ENCODE assay signal across 26 cellular contexts in genomic region chr20:1146957-1147356, GRCh38. TPM values are rescaled to one million over a fixed set of nuclear protein-coding genes. Genes with fewer than 3 reads are reported as not detected.
DNase-seq lines count a peak whose midpoint lies in the region; ATAC-seq, FAIRE-seq and TF ChIP-seq lines count a peak whose summit lies in the region.
"Had no signal": no experiment of that assay in that cellular context is flagged by ENCODE, and none has a peak within 500 bp of the region (broad histone marks: within the 10 kb centered on the region; RNA-seq: fewer than 3 reads in every experiment).

No MANE protein-coding gene starts in this region.

- 99% methylated on average over 5 of the region's 5 CpGs for WGBS in HepG2 (ENCODE audit: low lambda C conversion rate)
- WGBS in right lobe of liver (ENCODE audit: insufficient coverage, low coverage, low lambda C conversion rate, missing lambda C conversion rate): 93% methylated on average over 3 of the region's 5 CpGs
- WGBS in K562 (ENCODE audit: insufficient coverage, low coverage, missing lambda C conversion rate): 42% methylated on average over 5 of the region's 5 CpGs
- WGBS in trophoblast cell (ENCODE audit: extremely low coverage, insufficient coverage, insufficient read length): no CpG with 5 or more reads among the region's 5 CpGs

- no peak overlapping the region for H2BK120ac ChIP-seq in trophoblast cell (ENCODE audit: insufficient read depth, low read length, poor library complexity)

- H4K20me1 ChIP-seq in HepG2 (ENCODE audit: insufficient read depth, low read length) (0 out of 2 replicates have a peak, but pooled peaks cover under 1% of the 10 kb centered on the region), K562 (replicated peaks; ENCODE audit: control insufficient read depth, insufficient read depth, low read length) (no peaks in the 10 kb centered on the region)

- H4K91ac ChIP-seq in trophoblast cell (ENCODE audit: low read depth, low read length): no peak overlapping the region

- H3K79me1 ChIP-seq in trophoblast cell (ENCODE audit: low read length): no peaks in the 10 kb centered on the region

- H2BK5ac ChIP-seq in trophoblast cell (ENCODE audit: low read depth, low read length, poor library complexity): no peak overlapping the region

- H3K27ac Mint-ChIP-seq in activated CD4-positive, alpha-beta T cell treated with anti-CD3 and anti-CD28 coated beads, Interleukin-2, amount 10 ng/mL, durations not matched to agents 24 days and 14 days: no peak overlapping the region
- H3K27ac Mint-ChIP-seq: B cell; CD4-positive, alpha-beta T cell had no signal

- H3K27ac ChIP-seq in HepG2 (ENCODE audit: extremely low read length, insufficient read depth, low read length) (no peak overlapping the region), right lobe of liver (no peak overlapping the region), K562 (ENCODE audit: extremely low read depth, low read depth, low read length) (no peak overlapping the region), trophoblast cell (ENCODE audit: low read depth, low read length) (no peak overlapping the region)
- H3K27ac ChIP-seq: 22Rv1, BLaER1, C4-2B, GM23248 had no signal

- CTCF ChIA-PET in HepG2 (lab: Yijun Ruan, JAX; ENCODE audit: low intra/inter-chr PET ratio, low total read pairs): no interaction called here
- CTCF ChIA-PET in K562 (lab: Yijun Ruan, JAX; ENCODE audit: low intra/inter-chr PET ratio): no interaction called here

- H3K36me3 ChIP-seq in HepG2 (replicated peaks in 1 of 2; ENCODE audit: control insufficient read depth in 1 of 2, insufficient read depth in 2 of 2, low read length in 2 of 2) (peaks cover 43 to 72% of the 10 kb centered on the region in 2 experiments), right lobe of liver (peaks cover 0 to 16% (median 8%) of the 10 kb centered on the region in 4 donors), K562 (ENCODE audit: control insufficient read depth, insufficient read depth, low read length) (peaks cover 55% of the 10 kb centered on the region), trophoblast cell (ENCODE audit: control insufficient read depth in 1 of 2, insufficient read depth in 2 of 2, low read length in 2 of 2) (peaks cover 14 to 26% of the 10 kb centered on the region in 2 experiments)

- H3K23ac ChIP-seq in trophoblast cell (ENCODE audit: low read length): no peak overlapping the region

- H3K18ac ChIP-seq in trophoblast cell (ENCODE audit: low read length): no peak overlapping the region

- H3K4me2 ChIP-seq in HepG2 (ENCODE audit: low read depth, low read length): no peak overlapping the region
- H3K4me2 ChIP-seq in K562 (ENCODE audit: insufficient read depth, low read length): no peak overlapping the region
- no peak overlapping the region for H3K4me2 ChIP-seq in trophoblast cell (ENCODE audit: low read length)
- H3K4me2 ChIP-seq: BLaER1 had no signal

- no TSS peak for BruUV-seq in HepG2 (replicated peaks; lab: Mats Ljungman, UMichigan)
- no TSS peak for BruUV-seq in K562 (replicated peaks; lab: Mats Ljungman, UMichigan)

- H4K8ac ChIP-seq in trophoblast cell (ENCODE audit: low read depth, low read length): no peak overlapping the region

- H3K14ac ChIP-seq in trophoblast cell (ENCODE audit: low read length): no peak overlapping the region

- TF ChIP-seq POLR2A in HepG2 (IDR thresholded peaks at IDR 0.05; ENCODE audit: insufficient read depth in 1 of 2, low read depth in 2 of 2, low read length in 2 of 2) (no peak), right lobe of liver (IDR thresholded peaks at IDR 0.05) (no peak), K562 (conservative IDR thresholded peaks at IDR 0.05) (no peak)

- H2AK5ac ChIP-seq in trophoblast cell (ENCODE audit: low read length): no peak overlapping the region

- DNase-seq in activated CD4-positive, alpha-beta T cell treated with anti-CD3 and anti-CD28 coated beads, Interleukin-2, amount 10 ng/mL, durations not matched to agents 24 days and 14 days: peak; percentile 13
- no peak for DNase-seq in activated CD4-positive, alpha-beta T cell treated with anti-CD3 and anti-CD28 coated beads for 1 hour
- DNase-seq in HepG2 (ENCODE audit: low spot score): no peak
- no peak for DNase-seq in right lobe of liver
- DNase-seq in K562 (ENCODE audit: extremely low read depth in 1 of 4, low spot score in 3 of 4): peak in 1 of 4 experiments; percentile 3
- no peak for DNase-seq in trophoblast cell
- no peak for DNase-seq in NCI-H1105 treated with DMSO at 0.1 percent for 48 hours (lab: John Stamatoyannopoulos, UW)
- no peak for DNase-seq in DMS53 treated with DMSO at 0.1 percent for 48 hours (lab: John Stamatoyannopoulos, UW; ENCODE audit: unreplicated experiment)
- DNase-seq: Calu3; CD4-positive, alpha-beta T cell; COR-L47; DMS53; DND-41; GM23248; H7; HCEC 1CT had no signal

- TF ChIP-seq CTCF in HepG2 (CRISPR knock-in tag; IDR thresholded peaks at IDR 0.05) (no peak), right lobe of liver (IDR thresholded peaks at IDR 0.05) (no peak), K562 (IDR thresholded peaks at IDR 0.05 in 2 of 3, conservative IDR thresholded peaks at IDR 0.05 in 1 of 3; ENCODE audit: insufficient read depth in 2 of 3, low read depth in 1 of 3, low read length in 3 of 3) (no peak)

- H3K9me3 Mint-ChIP-seq in activated CD4-positive, alpha-beta T cell treated with anti-CD3 and anti-CD28 coated beads, Interleukin-2, amount 10 ng/mL, durations not matched to agents 24 days and 14 days: no peaks in the 10 kb centered on the region
- H3K9me3 Mint-ChIP-seq: CD4-positive, alpha-beta T cell had no signal

- H4K12ac ChIP-seq in trophoblast cell (ENCODE audit: low read depth, low read length): no peak overlapping the region

- H3K4me3 Mint-ChIP-seq in activated CD4-positive, alpha-beta T cell treated with anti-CD3 and anti-CD28 coated beads, Interleukin-2, amount 10 ng/mL, durations not matched to agents 24 days and 14 days: no peak overlapping the region
- H3K4me3 Mint-ChIP-seq: B cell; CD4-positive, alpha-beta T cell had no signal

- H3K4me1 ChIP-seq in HepG2 (ENCODE audit: insufficient read depth, low read length) (peaks cover 11% of the 10 kb centered on the region), right lobe of liver (peaks cover 0 to 7% (median 3%) of the 10 kb centered on the region in 4 donors), K562 (replicated peaks in 1 of 2; ENCODE audit: control insufficient read depth in 2 of 2, insufficient read depth in 2 of 2, low read length in 2 of 2) (no peaks in the 10 kb centered on the region), trophoblast cell (ENCODE audit: control insufficient read depth in 1 of 2, insufficient read depth in 2 of 2, low read length in 2 of 2) (no peaks in the 10 kb centered on the region)

- H3K36me3 Mint-ChIP-seq in activated CD4-positive, alpha-beta T cell treated with anti-CD3 and anti-CD28 coated beads, Interleukin-2, amount 10 ng/mL, durations not matched to agents 24 days and 14 days (ENCODE audit: low read depth): peaks cover 65% of the 10 kb centered on the region

- H3K27me3 ChIP-seq in HepG2 (ENCODE audit: control insufficient read depth in 1 of 2, insufficient read depth in 2 of 2, low read length in 2 of 2) (no peaks in the 10 kb centered on the region), right lobe of liver (no peaks in the 10 kb centered on the region), K562 (ENCODE audit: control insufficient read depth in 2 of 2, insufficient read depth in 2 of 2, low read length in 2 of 2) (no peaks in the 10 kb centered on the region), trophoblast cell (ENCODE audit: insufficient read depth, low read length) (no peaks in the 10 kb centered on the region)
- H3K27me3 ChIP-seq: BLaER1 had no signal

- in situ Hi-C loops in HepG2 (cut with HindIII; ENCODE audit: extremely low pct_ligation_motif_present, low pct_unique_long_range_greater_than_20kb): no loop called here
- in situ Hi-C loops in K562 (cut with MboI): no loop called here

- no peaks in the 10 kb centered on the region for H3K9me3 ChIP-seq in HepG2 (ENCODE audit: low read length)
- no peaks in the 10 kb centered on the region for H3K9me3 ChIP-seq in right lobe of liver
- H3K9me3 ChIP-seq in K562 (replicated peaks; ENCODE audit: control insufficient read depth, insufficient read depth, low read depth, low read length): no peaks in the 10 kb centered on the region
- peaks cover 3% of the 10 kb centered on the region for H3K9me3 ChIP-seq in trophoblast cell (ENCODE audit: insufficient read depth, low read depth, low read length)
- H3K9me3 ChIP-seq: BLaER1 had no signal

- H2AFZ ChIP-seq in HepG2 (ENCODE audit: low read length): no peak overlapping the region
- no peak overlapping the region for H2AFZ ChIP-seq in K562 (ENCODE audit: low read depth, low read length)
- no peak overlapping the region for H2AFZ ChIP-seq in trophoblast cell (ENCODE audit: insufficient read depth, low read length, poor library complexity)
- H2AFZ ChIP-seq: GM23248 had no signal

- no peaks in the 10 kb centered on the region for H3K27me3 Mint-ChIP-seq in activated CD4-positive, alpha-beta T cell treated with anti-CD3 and anti-CD28 coated beads, Interleukin-2, amount 10 ng/mL, durations not matched to agents 24 days and 14 days
- H3K27me3 Mint-ChIP-seq: B cell; CD4-positive, alpha-beta T cell had no signal

- H3K9me1 ChIP-seq in K562 (ENCODE audit: control insufficient read depth, insufficient read depth, low read length): no peaks in the 10 kb centered on the region

- FAIRE-seq in HepG2 (lab: Jason Lieb, UNC) (no peak), K562 (lab: Jason Lieb, UNC) (no peak)
- FAIRE-seq: A204.1, G401.6, GM12892, GM19239, H1 had no signal

- TF ChIP-seq RAD21 in HepG2 (CRISPR knock-in tag; IDR thresholded peaks at IDR 0.05) (no peak), K562 (CRISPR knock-in tag; conservative IDR thresholded peaks at IDR 0.05 in 1 of 2, IDR thresholded peaks at IDR 0.05 in 1 of 2) (no peak)

- no peak overlapping the region for H2BK12ac ChIP-seq in trophoblast cell (ENCODE audit: low read length)

- POLR2A ChIA-PET in HepG2 (lab: Yijun Ruan, JAX): no interaction called here
- POLR2A ChIA-PET in K562 (lab: Yijun Ruan, JAX): interaction anchor here (1.2 kb wide), 2 partner anchors 8 to 14 kb away, joined by 3 to 5 read pairs; no protein-coding TSS in a partner anchor

- H3K4ac ChIP-seq in trophoblast cell (ENCODE audit: low read depth, low read length): no peak overlapping the region

- intact Hi-C loops in activated CD4-positive, alpha-beta T cell treated with anti-CD3 and anti-CD28 coated beads, Interleukin-2, amount 10 ng/mL, durations not matched to agents 24 days and 14 days (cut with micrococcal nuclease): no loop called here
- intact Hi-C loops in HepG2 (cut with micrococcal nuclease; ENCODE audit: unreplicated experiment): no loop called here
- intact Hi-C loops in right lobe of liver (cut with DNase I): no loop called here
- intact Hi-C loops in K562 (cut with micrococcal nuclease): no loop called here

- H3K4me3 ChIP-seq in HepG2 (replicated peaks in 1 of 3; ENCODE audit: insufficient read depth in 1 of 3, low read depth in 2 of 3, low read length in 3 of 3): no peak overlapping the region
- H3K4me3 ChIP-seq in right lobe of liver: no peak overlapping the region
- no peak overlapping the region for H3K4me3 ChIP-seq in K562
- H3K4me3 ChIP-seq in trophoblast cell (ENCODE audit: low read depth, low read length): no peak overlapping the region
- H3K4me3 ChIP-seq: BLaER1, GM23248 had no signal

- no peaks in the 10 kb centered on the region for H3K79me2 ChIP-seq in HepG2 (ENCODE audit: insufficient read depth, low read length)
- no peaks in the 10 kb centered on the region; the same call in 2 of the 3 replicates for H3K79me2 ChIP-seq in K562 (ENCODE audit: control insufficient read depth, insufficient read depth, low read length)
- H3K79me2 ChIP-seq in trophoblast cell (ENCODE audit: control insufficient read depth, insufficient read depth, low read length, poor library complexity): no peaks in the 10 kb centered on the region

- ATAC-seq in HepG2 (no peak), right lobe of liver (no peak), K562 (no peak)

- H3K9ac ChIP-seq in HepG2 (ENCODE audit: insufficient read depth, low read depth, low read length) (no peak overlapping the region), K562 (ENCODE audit: insufficient read depth in 1 of 2, low read depth in 2 of 2, low read length in 2 of 2) (no peak overlapping the region), trophoblast cell (ENCODE audit: low read length) (peak overlapping the region; percentile 4)
- H3K9ac ChIP-seq: BLaER1, GM23248 had no signal

- TF ChIP-seq EP300 in HepG2 (IDR thresholded peaks at IDR 0.05; ENCODE audit: low read depth in 2 of 2, low read length in 2 of 2) (no peak), HepG2 (CRISPR knock-in tag; IDR thresholded peaks at IDR 0.05; ENCODE audit: borderline replicate concordance) (no peak), K562 (IDR thresholded peaks at IDR 0.05; ENCODE audit: low read length) (no peak)

- H3K4me1 Mint-ChIP-seq in activated CD4-positive, alpha-beta T cell treated with anti-CD3 and anti-CD28 coated beads, Interleukin-2, amount 10 ng/mL, durations not matched to agents 24 days and 14 days: peaks cover 10% of the 10 kb centered on the region

RNA-seq across cellular contexts. Expression of gene PSMF1, which starts 28.6 kb away (rescaled TPM):
- 168 and 172 TPM in 2 replicates for total RNA-seq in activated CD4-positive, alpha-beta T cell treated with anti-CD3 and anti-CD28 coated beads, Interleukin-2, amount 10 ng/mL, durations not matched to agents 24 days and 14 days
- total RNA-seq in HepG2 (2016; rRNA removed; fragmentation: Illumina TruSeq; extraction: Trizol): 86.0 and 113 TPM in 2 replicates
- total RNA-seq in HepG2 (2016; cell fraction: cytosol; rRNA removed; fragmentation: Illumina TruSeq; extraction: Trizol; ENCODE audit: low read depth): 19.7 and 25.4 TPM in 2 replicates
- 84.7 and 89.7 TPM in 2 replicates for total RNA-seq in HepG2 (2016; cell fraction: insoluble cytoplasmic fraction; rRNA removed; fragmentation: Illumina TruSeq; extraction: Trizol)
- 45.7 and 47.8 TPM in 2 replicates for total RNA-seq in HepG2 (2016; cell fraction: membrane; rRNA removed; fragmentation: Illumina TruSeq; extraction: Trizol)
- 55.8 and 66.5 TPM in 2 replicates for total RNA-seq in HepG2 (2016; cell fraction: nucleus; rRNA removed; fragmentation: Illumina TruSeq; extraction: Trizol)
- 82.5 and 90.6 TPM in 2 replicates for polyA plus RNA-seq in HepG2 (2011; rRNA removed)
- polyA plus RNA-seq in HepG2 (2011; cell fraction: cytosol; rRNA removed): 129 and 230 TPM in 2 replicates
- 130 and 163 TPM in 2 replicates for polyA plus RNA-seq in HepG2 (2011; cell fraction: nucleus; rRNA removed)
- 209 and 270 TPM in 2 replicates for polyA plus RNA-seq in HepG2 (2012)
- polyA plus RNA-seq in HepG2 (2016; cell fraction: cytosol; fragmentation: Illumina TruSeq; extraction: Trizol; ENCODE audit: low read depth): 182 and 186 TPM in 2 replicates
- polyA plus RNA-seq in HepG2 (2016; cell fraction: insoluble cytoplasmic fraction; fragmentation: Illumina TruSeq; extraction: Trizol; ENCODE audit: low read depth): 230 and 306 TPM in 2 replicates
- 158 and 165 TPM in 2 replicates for polyA plus RNA-seq in HepG2 (2016; cell fraction: membrane; fragmentation: Illumina TruSeq; extraction: Trizol; ENCODE audit: low read depth)
- 135 and 140 TPM in 2 replicates for polyA plus RNA-seq in HepG2 (2016; cell fraction: nucleus; fragmentation: Illumina TruSeq; extraction: Trizol; ENCODE audit: insufficient read depth, low read depth)
- polyA minus RNA-seq in HepG2 (2011; rRNA and poly(A)+ RNA removed; ENCODE audit: low replicate concordance): 31.0 and 97.3 TPM in 2 replicates
- polyA minus RNA-seq in HepG2 (2011; cell fraction: cytosol; rRNA and poly(A)+ RNA removed): 90.7 and 92.5 TPM in 2 replicates
- 67.6 and 70.3 TPM in 2 replicates for polyA minus RNA-seq in HepG2 (2011; cell fraction: nucleus; rRNA and poly(A)+ RNA removed)
- total RNA-seq in right lobe of liver: 100 to 1,000 TPM in 5 of 6 experiments, 10 to 100 TPM in 1; 82.5 to 260 (median 116) TPM
- 34.5 and 43.5 TPM in 2 replicates for total RNA-seq in K562 (2011; cell fraction: chromatin; rRNA removed; ENCODE audit: low replicate concordance)
- total RNA-seq in K562 (2011; cell fraction: nucleolus; rRNA removed): 10.7 and 12.6 TPM in 2 replicates
- total RNA-seq in K562 (2011; cell fraction: nucleoplasm; rRNA removed): 16.1 and 23.6 TPM in 2 replicates
- total RNA-seq in K562 (2014; rRNA removed): 17.9 and 26.5 TPM in 2 replicates
- 34.1 and 35.8 TPM in 2 replicates for total RNA-seq in K562 (2014; rRNA removed; fragmentation: Illumina TruSeq; extraction: Trizol)
- total RNA-seq in K562 (2015; rRNA removed; fragmentation: Illumina TruSeq; extraction: Trizol): 29.4 and 33.8 TPM in 2 replicates
- 136 and 138 TPM in 2 replicates for total RNA-seq in K562 (2021)
- 33.2 and 77.8 TPM in 2 replicates for polyA plus RNA-seq in K562 (2011; rRNA removed)
- 60.7 and 112 TPM in 2 replicates for polyA plus RNA-seq in K562 (2011; cell fraction: cytosol; rRNA removed)
- 39.7 and 54.7 TPM in 2 replicates for polyA plus RNA-seq in K562 (2011; cell fraction: nucleus; rRNA removed)
- 102 and 110 TPM in 2 replicates for polyA plus RNA-seq in K562 (2012)
- 126 and 192 TPM in 2 replicates for polyA plus RNA-seq in K562 (2014; fragmentation: Illumina TruSeq; extraction: Trizol)
- polyA plus RNA-seq in K562 (2014; fragmentation: Nextera tagmentation; extraction: Ambion mirVana): 10 to 100 TPM in 1 of 2 experiments, 1 to 10 TPM in 1; 8.5 to 21.3 TPM
- polyA plus RNA-seq in K562 (2014; rRNA removed): 18.0 and 20.6 TPM in 2 replicates
- polyA minus RNA-seq in K562 (2011; rRNA and poly(A)+ RNA removed): 45.5 and 84.9 TPM in 2 replicates
- polyA minus RNA-seq in K562 (2011; cell fraction: cytosol; rRNA and poly(A)+ RNA removed): 30.9 and 37.4 TPM in 2 replicates
- 11.4 and 23.4 TPM in 2 replicates for polyA minus RNA-seq in K562 (2011; cell fraction: nucleus; rRNA and poly(A)+ RNA removed)
- polyA plus RNA-seq in trophoblast cell (2013): 65.6 and 67.1 TPM in 2 replicates

RNA-seq across cellular contexts. Expression of gene TMEM74B, which starts 37.8 kb away (rescaled TPM):
- total RNA-seq in activated CD4-positive, alpha-beta T cell treated with anti-CD3 and anti-CD28 coated beads, Interleukin-2, amount 10 ng/mL, durations not matched to agents 24 days and 14 days: 1.6 and 1.9 TPM in 2 replicates
- total RNA-seq in HepG2 (2016; rRNA removed; fragmentation: Illumina TruSeq; extraction: Trizol): 2.9 and 4.7 TPM in 2 replicates
- 3.3 and 3.9 TPM in 2 replicates for total RNA-seq in HepG2 (2016; cell fraction: cytosol; rRNA removed; fragmentation: Illumina TruSeq; extraction: Trizol; ENCODE audit: low read depth)
- 2.5 and 4.3 TPM in 2 replicates for total RNA-seq in HepG2 (2016; cell fraction: insoluble cytoplasmic fraction; rRNA removed; fragmentation: Illumina TruSeq; extraction: Trizol)
- total RNA-seq in HepG2 (2016; cell fraction: membrane; rRNA removed; fragmentation: Illumina TruSeq; extraction: Trizol): 4.5 and 5.1 TPM in 2 replicates
- 3.5 and 6.3 TPM in 2 replicates for total RNA-seq in HepG2 (2016; cell fraction: nucleus; rRNA removed; fragmentation: Illumina TruSeq; extraction: Trizol)
- 18.4 and 25.0 TPM in 2 replicates for polyA plus RNA-seq in HepG2 (2011; rRNA removed)
- polyA plus RNA-seq in HepG2 (2011; cell fraction: cytosol; rRNA removed): 10.2 and 16.1 TPM in 2 replicates
- 136 and 155 TPM in 2 replicates for polyA plus RNA-seq in HepG2 (2011; cell fraction: nucleus; rRNA removed)
- 12.7 and 14.7 TPM in 2 replicates for polyA plus RNA-seq in HepG2 (2012)
- 3.3 and 4.2 TPM in 2 replicates for polyA plus RNA-seq in HepG2 (2016; cell fraction: cytosol; fragmentation: Illumina TruSeq; extraction: Trizol; ENCODE audit: low read depth)
- polyA plus RNA-seq in HepG2 (2016; cell fraction: insoluble cytoplasmic fraction; fragmentation: Illumina TruSeq; extraction: Trizol; ENCODE audit: low read depth): 2.6 and 2.9 TPM in 2 replicates
- 4.2 and 5.6 TPM in 2 replicates for polyA plus RNA-seq in HepG2 (2016; cell fraction: membrane; fragmentation: Illumina TruSeq; extraction: Trizol; ENCODE audit: low read depth)
- polyA plus RNA-seq in HepG2 (2016; cell fraction: nucleus; fragmentation: Illumina TruSeq; extraction: Trizol; ENCODE audit: insufficient read depth, low read depth): 11.6 and 13.1 TPM in 2 replicates
- polyA minus RNA-seq in HepG2 (2011; rRNA and poly(A)+ RNA removed; ENCODE audit: low replicate concordance): 11.3 TPM in 1 of 2 replicates, not detected in the other
- 5.0 and 6.8 TPM in 2 replicates for polyA minus RNA-seq in HepG2 (2011; cell fraction: cytosol; rRNA and poly(A)+ RNA removed)
- polyA minus RNA-seq in HepG2 (2011; cell fraction: nucleus; rRNA and poly(A)+ RNA removed): 12.4 and 13.4 TPM in 2 replicates
- total RNA-seq in right lobe of liver: 1 to 10 TPM in 4 of 6 experiments, under 1 TPM in 2; 0.37 to 2.8 (median 1.8) TPM
- total RNA-seq in K562 (2011; cell fraction: chromatin; rRNA removed; ENCODE audit: low replicate concordance): 44.7 and 63.1 TPM in 2 replicates
- 47.8 and 49.7 TPM in 2 replicates for total RNA-seq in K562 (2011; cell fraction: nucleolus; rRNA removed)
- 53.6 and 55.5 TPM in 2 replicates for total RNA-seq in K562 (2011; cell fraction: nucleoplasm; rRNA removed)
- 14.9 and 18.4 TPM in 2 replicates for total RNA-seq in K562 (2014; rRNA removed)
- 3.9 and 5.0 TPM in 2 replicates for total RNA-seq in K562 (2014; rRNA removed; fragmentation: Illumina TruSeq; extraction: Trizol)
- 6.7 and 7.5 TPM in 2 replicates for total RNA-seq in K562 (2015; rRNA removed; fragmentation: Illumina TruSeq; extraction: Trizol)
- 18.3 and 18.5 TPM in 2 replicates for total RNA-seq in K562 (2021)
- polyA plus RNA-seq in K562 (2011; rRNA removed): 11.2 and 25.4 TPM in 2 replicates
- polyA plus RNA-seq in K562 (2011; cell fraction: cytosol; rRNA removed): 18.2 and 21.2 TPM in 2 replicates
- polyA plus RNA-seq in K562 (2011; cell fraction: nucleus; rRNA removed): 170 and 177 TPM in 2 replicates
- 19.4 and 33.2 TPM in 2 replicates for polyA plus RNA-seq in K562 (2012)
- polyA plus RNA-seq in K562 (2014; fragmentation: Illumina TruSeq; extraction: Trizol): 7.5 and 8.3 TPM in 2 replicates
- 1 to 10 TPM in 1 of 2 experiments, under 1 TPM in 1; 0.24 to 1.2 TPM for polyA plus RNA-seq in K562 (2014; fragmentation: Nextera tagmentation; extraction: Ambion mirVana)
- polyA plus RNA-seq in K562 (2014; rRNA removed): 19.0 and 22.2 TPM in 2 replicates
- 4.1 and 4.2 TPM in 2 replicates for polyA minus RNA-seq in K562 (2011; rRNA and poly(A)+ RNA removed)
- polyA minus RNA-seq in K562 (2011; cell fraction: cytosol; rRNA and poly(A)+ RNA removed): 5.7 and 7.6 TPM in 2 replicates
- 14.1 and 22.0 TPM in 2 replicates for polyA minus RNA-seq in K562 (2011; cell fraction: nucleus; rRNA and poly(A)+ RNA removed)
- polyA plus RNA-seq in trophoblast cell (2013): 1.8 TPM in 2 replicates
- polyA plus RNA-seq: AG04450 had no signal

RNA-seq across cellular contexts. Expression of gene C20orf202, which starts 56.3 kb away (rescaled TPM):
- 0.12 TPM in 1 of 2 replicates, not detected in the other for total RNA-seq in activated CD4-positive, alpha-beta T cell treated with anti-CD3 and anti-CD28 coated beads, Interleukin-2, amount 10 ng/mL, durations not matched to agents 24 days and 14 days
- total RNA-seq in HepG2 (2016; rRNA removed; fragmentation: Illumina TruSeq; extraction: Trizol): 0.20 TPM in 2 replicates
- total RNA-seq in HepG2 (2016; cell fraction: cytosol; rRNA removed; fragmentation: Illumina TruSeq; extraction: Trizol; ENCODE audit: low read depth): 0.18 TPM in 1 of 2 replicates, not detected in the other
- total RNA-seq in HepG2 (2016; cell fraction: insoluble cytoplasmic fraction; rRNA removed; fragmentation: Illumina TruSeq; extraction: Trizol): 0.18 and 0.19 TPM in 2 replicates
- 0.31 and 0.34 TPM in 2 replicates for total RNA-seq in HepG2 (2016; cell fraction: membrane; rRNA removed; fragmentation: Illumina TruSeq; extraction: Trizol)
- not detected in 2 replicates for total RNA-seq in HepG2 (2016; cell fraction: nucleus; rRNA removed; fragmentation: Illumina TruSeq; extraction: Trizol)
- 0.91 and 1.2 TPM in 2 replicates for polyA plus RNA-seq in HepG2 (2011; rRNA removed)
- 0.55 and 0.68 TPM in 2 replicates for polyA plus RNA-seq in HepG2 (2011; cell fraction: cytosol; rRNA removed)
- 1.9 and 2.2 TPM in 2 replicates for polyA plus RNA-seq in HepG2 (2011; cell fraction: nucleus; rRNA removed)
- 0.51 and 1.0 TPM in 2 replicates for polyA plus RNA-seq in HepG2 (2012)
- 0.15 and 0.26 TPM in 2 replicates for polyA plus RNA-seq in HepG2 (2016; cell fraction: cytosol; fragmentation: Illumina TruSeq; extraction: Trizol; ENCODE audit: low read depth)
- polyA plus RNA-seq in HepG2 (2016; cell fraction: insoluble cytoplasmic fraction; fragmentation: Illumina TruSeq; extraction: Trizol; ENCODE audit: low read depth): 0.14 and 0.45 TPM in 2 replicates
- polyA plus RNA-seq in HepG2 (2016; cell fraction: membrane; fragmentation: Illumina TruSeq; extraction: Trizol; ENCODE audit: low read depth): 0.18 and 0.36 TPM in 2 replicates
- polyA plus RNA-seq in HepG2 (2016; cell fraction: nucleus; fragmentation: Illumina TruSeq; extraction: Trizol; ENCODE audit: insufficient read depth, low read depth): not detected in 2 replicates
- polyA minus RNA-seq in HepG2 (2011; rRNA and poly(A)+ RNA removed; ENCODE audit: low replicate concordance): 0.14 TPM in 1 of 2 replicates, not detected in the other
- polyA minus RNA-seq in HepG2 (2011; cell fraction: cytosol; rRNA and poly(A)+ RNA removed): not detected in 2 replicates
- polyA minus RNA-seq in HepG2 (2011; cell fraction: nucleus; rRNA and poly(A)+ RNA removed): 0.77 and 0.87 TPM in 2 replicates
- total RNA-seq in right lobe of liver: under 1 TPM in 1 of 6 experiments, not detected in 5; 0.19 TPM
- total RNA-seq in K562 (2011; cell fraction: chromatin; rRNA removed; ENCODE audit: low replicate concordance): 0.19 and 0.33 TPM in 2 replicates
- not detected in 2 replicates for total RNA-seq in K562 (2011; cell fraction: nucleolus; rRNA removed)
- not detected in 2 replicates for total RNA-seq in K562 (2011; cell fraction: nucleoplasm; rRNA removed)
- not detected in 2 replicates for total RNA-seq in K562 (2014; rRNA removed)
- total RNA-seq in K562 (2014; rRNA removed; fragmentation: Illumina TruSeq; extraction: Trizol): 0.19 TPM in 1 of 2 replicates, not detected in the other
- total RNA-seq in K562 (2015; rRNA removed; fragmentation: Illumina TruSeq; extraction: Trizol): 0.15 TPM in 1 of 2 replicates, not detected in the other
- total RNA-seq in K562 (2021): 0.11 TPM in 1 of 2 replicates, not detected in the other
- 0.24 and 0.49 TPM in 2 replicates for polyA plus RNA-seq in K562 (2011; rRNA removed)
- 0.25 TPM in 1 of 2 replicates, not detected in the other for polyA plus RNA-seq in K562 (2011; cell fraction: cytosol; rRNA removed)
- 0.27 and 0.74 TPM in 2 replicates for polyA plus RNA-seq in K562 (2011; cell fraction: nucleus; rRNA removed)
- polyA plus RNA-seq in K562 (2012): 0.08 and 0.32 TPM in 2 replicates
- polyA plus RNA-seq in K562 (2014; fragmentation: Illumina TruSeq; extraction: Trizol): 0.18 TPM in 1 of 2 replicates, not detected in the other
- polyA plus RNA-seq in K562 (2014; fragmentation: Nextera tagmentation; extraction: Ambion mirVana): under 1 TPM; 0.03 to 0.06 TPM
- polyA plus RNA-seq in K562 (2014; rRNA removed): 0.07 and 0.15 TPM in 2 replicates
- 0.45 TPM in 1 of 2 replicates, not detected in the other for polyA minus RNA-seq in K562 (2011; rRNA and poly(A)+ RNA removed)
- polyA minus RNA-seq in K562 (2011; cell fraction: cytosol; rRNA and poly(A)+ RNA removed): not detected in 2 replicates
- polyA minus RNA-seq in K562 (2011; cell fraction: nucleus; rRNA and poly(A)+ RNA removed): 0.13 TPM in 1 of 2 replicates, not detected in the other
- polyA plus RNA-seq in trophoblast cell (2013): 0.07 and 0.11 TPM in 2 replicates
- total RNA-seq: B cell; Calu3; CD4-positive, alpha-beta T cell; GM23248; H1; H7 had no signal
- polyA plus RNA-seq: AG04450, GM23248 had no signal
